ENCODE assay signal across 1 cellular context in the genomic region with DNA sequence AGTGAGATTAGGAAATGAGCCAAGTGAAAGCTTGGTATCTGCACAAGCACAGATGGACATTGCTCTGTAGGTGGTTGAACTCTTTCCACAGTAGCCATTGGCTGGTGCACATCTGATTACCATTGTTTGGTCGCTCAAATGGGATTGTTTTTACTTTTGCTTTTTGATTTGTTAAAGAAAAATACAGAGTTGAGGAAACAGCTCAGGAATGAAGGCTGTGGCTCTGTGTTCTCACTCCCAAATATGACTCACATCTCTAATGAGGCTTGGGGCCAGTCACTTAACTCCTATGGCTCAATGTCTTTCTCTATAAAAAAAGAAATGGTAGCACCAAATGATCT.
TF ChIP-seq lines count a peak whose summit lies in the region.

No MANE protein-coding gene starts in this region.

TF ChIP-seq in IMR-90, 13 proteins besides CTCF, POLR2A, EP300 and RAD21 (continued from another document):
- TF ChIP-seq, protein P1, sequence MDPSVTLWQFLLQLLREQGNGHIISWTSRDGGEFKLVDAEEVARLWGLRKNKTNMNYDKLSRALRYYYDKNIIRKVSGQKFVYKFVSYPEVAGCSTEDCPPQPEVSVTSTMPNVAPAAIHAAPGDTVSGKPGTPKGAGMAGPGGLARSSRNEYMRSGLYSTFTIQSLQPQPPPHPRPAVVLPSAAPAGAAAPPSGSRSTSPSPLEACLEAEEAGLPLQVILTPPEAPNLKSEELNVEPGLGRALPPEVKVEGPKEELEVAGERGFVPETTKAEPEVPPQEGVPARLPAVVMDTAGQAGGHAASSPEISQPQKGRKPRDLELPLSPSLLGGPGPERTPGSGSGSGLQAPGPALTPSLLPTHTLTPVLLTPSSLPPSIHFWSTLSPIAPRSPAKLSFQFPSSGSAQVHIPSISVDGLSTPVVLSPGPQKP (IDR thresholded peaks at IDR 0.05; ENCODE audit: borderline replicate concordance, low read depth, low read length): no peak
- TF ChIP-seq CHD1 (IDR thresholded peaks at IDR 0.05; ENCODE audit: low read depth, low read length): no peak
- TF ChIP-seq RFX5 (IDR thresholded peaks at IDR 0.05; ENCODE audit: low read depth, low read length): no peak
- TF ChIP-seq SMC3 (IDR thresholded peaks at IDR 0.05; ENCODE audit: low read depth, low read length): no peak
- no peak for TF ChIP-seq RCOR1 (IDR thresholded peaks at IDR 0.05; ENCODE audit: insufficient replicate concordance, low read length)
